10 cellular contexts compared by ENCODE assay signal in the genomic region with DNA sequence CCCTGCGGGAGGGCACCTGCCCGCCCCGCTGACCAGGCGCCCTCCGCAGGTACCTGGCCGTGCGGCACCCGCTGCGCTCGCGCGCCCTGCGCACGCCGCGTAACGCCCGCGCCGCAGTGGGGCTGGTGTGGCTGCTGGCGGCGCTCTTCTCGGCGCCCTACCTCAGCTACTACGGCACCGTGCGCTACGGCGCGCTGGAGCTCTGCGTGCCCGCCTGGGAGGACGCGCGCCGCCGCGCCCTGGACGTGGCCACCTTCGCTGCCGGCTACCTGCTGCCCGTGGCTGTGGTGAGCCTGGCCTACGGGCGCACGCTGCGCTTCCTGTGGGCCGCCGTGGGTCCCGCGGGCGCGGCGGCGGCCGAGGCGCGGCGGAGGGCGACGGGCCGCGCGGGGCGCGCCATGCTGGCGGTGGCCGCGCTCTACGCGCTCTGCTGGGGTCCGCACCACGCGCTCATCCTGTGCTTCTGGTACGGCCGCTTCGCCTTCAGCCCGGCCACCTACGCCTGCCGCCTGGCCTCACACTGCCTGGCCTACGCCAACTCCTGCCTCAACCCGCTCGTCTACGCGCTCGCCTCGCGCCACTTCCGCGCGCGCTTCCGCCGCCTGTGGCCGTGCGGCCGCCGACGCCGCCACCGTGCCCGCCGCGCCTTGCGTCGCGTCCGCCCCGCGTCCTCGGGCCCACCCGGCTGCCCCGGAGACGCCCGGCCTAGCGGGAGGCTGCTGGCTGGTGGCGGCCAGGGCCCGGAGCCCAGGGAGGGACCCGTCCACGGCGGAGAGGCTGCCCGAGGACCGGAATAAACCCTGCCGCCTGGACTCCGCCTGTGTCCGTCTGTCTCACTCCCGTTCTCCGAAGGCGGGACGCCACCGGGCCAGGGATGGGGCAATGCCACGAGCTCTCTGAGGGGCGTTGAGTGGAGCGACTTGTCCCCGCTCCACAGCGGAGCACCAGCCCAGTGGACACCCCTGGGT. TPM values are rescaled to one million over a fixed set of nuclear protein-coding genes. Genes with fewer than 3 reads are reported as not detected.
A peak's percentile ranks its signal among the peaks of the same experiment; 100 is the strongest.
DNase-seq lines count a peak whose midpoint lies in the region; ATAC-seq lines count a peak whose summit lies in the region.
"Had no signal": no experiment of that assay in that cellular context is flagged by ENCODE, and none has a peak within 500 bp of the region (broad histone marks: within the 10 kb centered on the region; RNA-seq: fewer than 3 reads in every experiment).

No MANE protein-coding gene starts in this region.

- peaks cover 25% of the 10 kb centered on the region for H3K27me3 Mint-ChIP-seq in activated CD4-positive, alpha-beta T cell treated with anti-CD3 and anti-CD28 coated beads, Interleukin-2, amount 10 ng/mL, durations not matched to agents 24 days and 14 days
- H3K27me3 Mint-ChIP-seq in activated naive CD8-positive, alpha-beta T cell = peaks cover 12% of the 10 kb centered on the region
- H3K27me3 Mint-ChIP-seq in stimulated activated naive B cell treated with anti-CD40 and anti-IgM and Interleukin-4, amounts not matched to agents 10 μg/mL and 1 μg/mL and 100 μg/mL, for 72 hours = peaks cover 30 to 44% of the 10 kb centered on the region in 2 donors

- peaks cover 5% of the 10 kb centered on the region for H3K36me3 Mint-ChIP-seq in activated CD4-positive, alpha-beta T cell treated with anti-CD3 and anti-CD28 coated beads, Interleukin-2, amount 10 ng/mL, durations not matched to agents 24 days and 14 days (ENCODE audit: low read depth)
- H3K36me3 Mint-ChIP-seq in activated naive CD8-positive, alpha-beta T cell = peaks cover 2% of the 10 kb centered on the region
- peaks cover 8 to 13% of the 10 kb centered on the region in 2 donors for H3K36me3 Mint-ChIP-seq in stimulated activated naive B cell treated with anti-CD40 and anti-IgM and Interleukin-4, amounts not matched to agents 10 μg/mL and 1 μg/mL and 100 μg/mL, for 72 hours

- H3K27ac Mint-ChIP-seq in activated CD4-positive, alpha-beta T cell treated with anti-CD3 and anti-CD28 coated beads, Interleukin-2, amount 10 ng/mL, durations not matched to agents 24 days and 14 days = peak overlapping the region; percentile 70
- no peak overlapping the region for H3K27ac Mint-ChIP-seq in activated naive CD8-positive, alpha-beta T cell
- no peak overlapping the region for H3K27ac Mint-ChIP-seq in stimulated activated naive B cell treated with anti-CD40 and anti-IgM and Interleukin-4, amounts not matched to agents 10 μg/mL and 1 μg/mL and 100 μg/mL, for 72 hours

- intact Hi-C loops in activated CD4-positive, alpha-beta T cell treated with anti-CD3 and anti-CD28 coated beads, Interleukin-2, amount 10 ng/mL, durations not matched to agents 24 days and 14 days (cut with micrococcal nuclease) = no loop called here
- intact Hi-C loops in sciatic nerve (cut with DNase I) = no loop called here

- peak; percentile 57 to 73 for ATAC-seq in stimulated activated naive B cell treated with anti-CD40 and anti-IgM and Interleukin-4, amounts not matched to agents 10 μg/mL and 1 μg/mL and 100 μg/mL, for 72 hours (replicated peaks)
- ATAC-seq in sciatic nerve = no peak

- no peaks in the 10 kb centered on the region for H3K9me3 Mint-ChIP-seq in activated CD4-positive, alpha-beta T cell treated with anti-CD3 and anti-CD28 coated beads, Interleukin-2, amount 10 ng/mL, durations not matched to agents 24 days and 14 days
- H3K9me3 Mint-ChIP-seq in activated naive CD8-positive, alpha-beta T cell (ENCODE audit: low read depth) = no peaks in the 10 kb centered on the region
- no peaks in the 10 kb centered on the region for H3K9me3 Mint-ChIP-seq in stimulated activated naive B cell treated with anti-CD40 and anti-IgM and Interleukin-4, amounts not matched to agents 10 μg/mL and 1 μg/mL and 100 μg/mL, for 72 hours

- H3K4me1 Mint-ChIP-seq in activated CD4-positive, alpha-beta T cell treated with anti-CD3 and anti-CD28 coated beads, Interleukin-2, amount 10 ng/mL, durations not matched to agents 24 days and 14 days = peaks cover 5% of the 10 kb centered on the region
- peaks cover 2% of the 10 kb centered on the region for H3K4me1 Mint-ChIP-seq in activated naive CD8-positive, alpha-beta T cell (ENCODE audit: low read depth)
- H3K4me1 Mint-ChIP-seq in stimulated activated naive B cell treated with anti-CD40 and anti-IgM and Interleukin-4, amounts not matched to agents 10 μg/mL and 1 μg/mL and 100 μg/mL, for 72 hours = peaks cover under 1 to 7% of the 10 kb centered on the region in 2 donors

- DNase-seq in activated CD4-positive, alpha-beta T cell treated with anti-CD3 and anti-CD28 coated beads, Interleukin-2, amount 10 ng/mL, durations not matched to agents 24 days and 14 days = peak; percentile 77
- no peak for DNase-seq in activated CD4-positive, alpha-beta T cell treated with anti-CD3 and anti-CD28 coated beads for 1 hour
- DNase-seq in iPS-NIHi11 (ENCODE audit: low spot score) (peak; percentile 88), sciatic nerve (ENCODE audit: low spot score) (no peak), NCI-H82 (lab: John Stamatoyannopoulos, UW) (no peak), 8988T (no peak)
- DNase-seq in stimulated activated naive B cell treated with anti-CD40 and anti-IgM and Interleukin-4, amounts not matched to agents 10 μg/mL and 1 μg/mL and 100 μg/mL, for 72 hours = no peak
- DNase-seq: Caco-2 had no signal

- H3K4me3 Mint-ChIP-seq in activated CD4-positive, alpha-beta T cell treated with anti-CD3 and anti-CD28 coated beads, Interleukin-2, amount 10 ng/mL, durations not matched to agents 24 days and 14 days = peak overlapping the region; percentile 72
- peak overlapping the region; percentile 66 for H3K4me3 Mint-ChIP-seq in activated naive CD8-positive, alpha-beta T cell
- peak overlapping the region; percentile 68 to 70 for H3K4me3 Mint-ChIP-seq in stimulated activated naive B cell treated with anti-CD40 and anti-IgM and Interleukin-4, amounts not matched to agents 10 μg/mL and 1 μg/mL and 100 μg/mL, for 72 hours

RNA-seq across cellular contexts. Expression of a gene that starts 1.8 kb away (rescaled TPM):
- not detected in 2 replicates for total RNA-seq in activated CD4-positive, alpha-beta T cell treated with anti-CD3 and anti-CD28 coated beads, Interleukin-2, amount 10 ng/mL, durations not matched to agents 24 days and 14 days
- not detected for total RNA-seq in sciatic nerve
- total RNA-seq: frontal cortex had no signal

RNA-seq across cellular contexts. Expression of a gene that starts 17.2 kb away (rescaled TPM):
- 27.7 and 28.9 TPM in 2 replicates for total RNA-seq in activated CD4-positive, alpha-beta T cell treated with anti-CD3 and anti-CD28 coated beads, Interleukin-2, amount 10 ng/mL, durations not matched to agents 24 days and 14 days
- 7.6 TPM for total RNA-seq in sciatic nerve

RNA-seq across cellular contexts. Expression of a gene that starts 19.2 kb away (rescaled TPM):
- 27.2 and 29.9 TPM in 2 replicates for total RNA-seq in activated CD4-positive, alpha-beta T cell treated with anti-CD3 and anti-CD28 coated beads, Interleukin-2, amount 10 ng/mL, durations not matched to agents 24 days and 14 days
- total RNA-seq in sciatic nerve = 17.3 TPM

RNA-seq across cellular contexts. Expression of a gene that starts 24.3 kb away (rescaled TPM):
- total RNA-seq in activated CD4-positive, alpha-beta T cell treated with anti-CD3 and anti-CD28 coated beads, Interleukin-2, amount 10 ng/mL, durations not matched to agents 24 days and 14 days = 460 and 480 TPM in 2 replicates
- 315 TPM for total RNA-seq in sciatic nerve

Comparison
In these comparisons a context has a peak if more than half of its experiments do, and no peak if none do; other contexts are left out.
1. DNase-seq: peak in activated CD4-positive, alpha-beta T cell treated with anti-CD3 and anti-CD28 coated beads, Interleukin-2, amount 10 ng/mL, durations not matched to agents 24 days and 14 days (single experiment) and iPS-NIHi11 (single experiment); none in activated CD4-positive, alpha-beta T cell treated with anti-CD3 and anti-CD28 coated beads for 1 hour (single experiment), stimulated activated naive B cell treated with anti-CD40 and anti-IgM and Interleukin-4, amounts not matched to agents 10 μg/mL and 1 μg/mL and 100 μg/mL, for 72 hours (single experiment), sciatic nerve (single experiment), NCI-H82 (single experiment) and 8988T (single experiment).
2. Peak in every context shown above with its lines, with median percentiles within 50 percentile points of each other: H3K4me3 Mint-ChIP-seq.